Comparison of ENCODE assay signal across 8 cellular contexts in genomic region chr9:127778280-127779135, GRCh38. TPM values are rescaled to one million over a fixed set of nuclear protein-coding genes. Genes with fewer than 3 reads are reported as not detected.
DNase-seq lines count a peak whose midpoint lies in the region; ATAC-seq, FAIRE-seq and TF ChIP-seq lines count a peak whose summit lies in the region.

Gene SH2D3C (minus strand): TSS chr9:127778666. CDS start chr9:127778627, 39 bp downstream.

- H3K4me3 ChIP-seq in NB4 (ENCODE audit: low read depth, low read length) (peak within 1 kb of the TSS; percentile 57), lung (no peak within 1 kb of the TSS), upper lobe of right lung (peak within 1 kb of the TSS; percentile 43), coronary artery (no peak within 1 kb of the TSS)

- ATAC-seq in lung (ENCODE audit: insufficient read depth, low FRiP score) (peak; percentile 9), upper lobe of right lung (peak; percentile 43)

- DNase-seq in activated gamma-delta T cell treated with Interleukin-2 at 50 U/mL for 16 hours, result peak; percentile 33
- DNase-seq in activated gamma-delta T cell (lab: John Stamatoyannopoulos, UW), result no peak
- peak; percentile 88 for DNase-seq in NB4 (ENCODE audit: low read depth)
- no peak for DNase-seq in lung (ENCODE audit: low spot score)
- peak; percentile 73 for DNase-seq in upper lobe of right lung
- DNase-seq in coronary artery (ENCODE audit: low spot score), result no peak
- no peak for DNase-seq in H54 (ENCODE audit: insufficient read length, low spot score)

- peak within 1 kb of the TSS; percentile 99 for H3K27ac Mint-ChIP-seq in activated naive CD4-positive, alpha-beta T cell treated with anti-CD3 and anti-CD28 coated beads, Interleukin-2, amount 50 U/mL, for 24 hours

- H3K4me1 Mint-ChIP-seq in activated naive CD4-positive, alpha-beta T cell treated with anti-CD3 and anti-CD28 coated beads, Interleukin-2, amount 50 U/mL, for 24 hours, result peaks cover 62% of the 10 kb centered on the region

- TF ChIP-seq CTCF in NB4 (IDR thresholded peaks at IDR 0.05; ENCODE audit: low read depth, low read length) (no peak), lung (IDR thresholded peaks at IDR 0.05; ENCODE audit: control extremely low read depth, extremely low read depth) (no peak), upper lobe of right lung (IDR thresholded peaks at IDR 0.05) (no peak), coronary artery (IDR thresholded peaks at IDR 0.05) (no peak)

- H3K4me3 Mint-ChIP-seq in activated naive CD4-positive, alpha-beta T cell treated with anti-CD3 and anti-CD28 coated beads, Interleukin-2, amount 50 U/mL, for 24 hours, result peak within 1 kb of the TSS; percentile 99

- H3K36me3 ChIP-seq in lung (ENCODE audit: control insufficient read depth in 2 of 2, insufficient read depth in 2 of 2, low read length in 2 of 2), result peaks cover 0 to 3% of the 10 kb centered on the region in 2 donors
- H3K36me3 ChIP-seq in upper lobe of right lung, result no peaks in the 10 kb centered on the region

- WGBS in lung, 2 donors, result 11 to 35% methylated on average over 13 of the region's 13 CpGs

- H3K9me3 Mint-ChIP-seq in activated naive CD4-positive, alpha-beta T cell treated with anti-CD3 and anti-CD28 coated beads, Interleukin-2, amount 50 U/mL, for 24 hours, result no peaks in the 10 kb centered on the region

- peak within 1 kb of the TSS in 1 of 2 donors; percentile 87 for H3K27ac ChIP-seq in lung (ENCODE audit: low read depth in 1 of 2, low read length in 1 of 2)
- peak within 1 kb of the TSS; percentile 78 for H3K27ac ChIP-seq in upper lobe of right lung
- H3K27ac ChIP-seq in coronary artery, result peak within 1 kb of the TSS in 1 of 2 donors; percentile 78

- FAIRE-seq in H54 (lab: Jason Lieb, UNC), result no peak

- H3K36me3 Mint-ChIP-seq in activated naive CD4-positive, alpha-beta T cell treated with anti-CD3 and anti-CD28 coated beads, Interleukin-2, amount 50 U/mL, for 24 hours, result no peaks in the 10 kb centered on the region

- H3K9me3 ChIP-seq in lung (ENCODE audit: control insufficient read depth in 2 of 2, insufficient read depth in 1 of 2, low read length in 1 of 2) (no peaks in the 10 kb centered on the region), upper lobe of right lung (no peaks in the 10 kb centered on the region)

- H3K27me3 Mint-ChIP-seq in activated naive CD4-positive, alpha-beta T cell treated with anti-CD3 and anti-CD28 coated beads, Interleukin-2, amount 50 U/mL, for 24 hours, result no peaks in the 10 kb centered on the region

- H3K4me1 ChIP-seq in lung (ENCODE audit: control insufficient read depth in 2 of 2, insufficient read depth in 2 of 2, low read length in 2 of 2), result peaks cover 0 to 7% of the 10 kb centered on the region in 2 donors
- H3K4me1 ChIP-seq in upper lobe of right lung, result peaks cover 23% of the 10 kb centered on the region

- H3K27me3 ChIP-seq in lung (ENCODE audit: control insufficient read depth, insufficient read depth) (no peaks in the 10 kb centered on the region), upper lobe of right lung (no peaks in the 10 kb centered on the region)

- intact Hi-C loops in upper lobe of right lung (cut with DNase I), result no loop called here

- peak; percentile 21 for TF ChIP-seq POLR2A in NB4 (IDR thresholded peaks at IDR 0.05; ENCODE audit: extremely low read depth, insufficient read length)
- no peak for TF ChIP-seq POLR2A in H54 (IDR thresholded peaks at IDR 0.05; ENCODE audit: low read depth, low read length)

RNA-seq across cellular contexts. Expression of gene SH2D3C, which starts in this region (rescaled TPM):
- total RNA-seq in lung (10 to 100 TPM; 34.5 to 51.5 TPM), upper lobe of right lung (85.3 TPM)
- polyA plus RNA-seq in lung, result 10 to 100 TPM; 41.0 to 43.0 TPM

Comparison
In these comparisons a context has a peak if more than half of its experiments do, and no peak if none do; other contexts are left out.
1. DNase-seq: peak in activated gamma-delta T cell treated with Interleukin-2 at 50 U/mL for 16 hours (single experiment), NB4 (single experiment) and upper lobe of right lung (single experiment); none in activated gamma-delta T cell (single experiment), lung (single experiment), coronary artery (single experiment) and H54 (single experiment).
2. H3K4me3 ChIP-seq: peak in NB4 (single experiment) and upper lobe of right lung (single experiment); none in lung (single experiment) and coronary artery (single experiment).